8 cellular contexts compared by ENCODE assay signal in the genomic region with DNA sequence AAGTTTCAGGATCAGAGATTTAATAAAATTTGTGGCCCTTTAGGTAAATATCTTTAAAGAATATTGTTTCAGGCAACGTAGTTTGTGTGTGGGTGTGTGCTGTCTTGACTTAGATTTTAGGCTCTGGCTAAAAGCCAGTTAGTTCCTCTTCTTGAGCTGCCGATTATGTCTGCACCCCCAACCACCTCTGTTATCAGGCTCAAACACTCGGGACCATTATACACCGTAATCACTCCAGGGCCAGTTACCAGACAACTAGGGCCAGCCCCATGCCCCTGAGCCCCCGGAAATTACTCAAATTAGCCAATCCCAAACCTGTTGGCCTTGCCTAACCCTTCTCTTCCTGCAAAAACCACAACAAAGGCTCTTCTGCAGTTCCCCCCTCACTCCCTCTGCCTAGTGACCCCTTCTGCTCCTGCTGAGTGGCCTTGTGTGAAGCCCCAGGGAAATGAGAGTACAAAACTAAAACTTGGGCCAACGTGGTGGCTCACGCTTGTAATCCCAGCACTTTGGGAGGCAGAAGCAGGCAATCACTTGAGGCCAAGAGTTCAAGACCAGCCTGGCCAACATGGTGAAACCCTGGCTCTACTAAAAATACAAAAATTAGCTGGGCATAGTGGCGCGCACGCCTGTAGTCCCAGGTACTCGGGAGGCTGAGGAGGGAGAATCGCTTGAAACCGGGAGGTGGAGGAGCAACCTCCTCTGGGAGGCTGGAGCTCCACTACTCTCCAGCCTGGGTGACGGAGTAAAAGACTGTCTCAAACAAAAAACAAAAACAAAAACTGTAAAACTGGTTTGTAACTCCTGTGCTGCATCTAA. TPM values are rescaled to one million over a fixed set of nuclear protein-coding genes. Genes with fewer than 3 reads are reported as not detected.
DNase-seq lines count a peak whose midpoint lies in the region; ATAC-seq, FAIRE-seq and TF ChIP-seq lines count a peak whose summit lies in the region.

No MANE protein-coding gene starts in this region.

- H3K9me3 Mint-ChIP-seq in activated CD4-positive, alpha-beta T cell treated with anti-CD3 and anti-CD28 coated beads, Interleukin-2, amount 10 ng/mL, durations not matched to agents 7 days and 5 days = no peaks in the 10 kb centered on the region
- H3K9me3 Mint-ChIP-seq in naive thymus-derived CD8-positive, alpha-beta T cell = no peaks in the 10 kb centered on the region

- H3K4me3 Mint-ChIP-seq in activated CD4-positive, alpha-beta T cell treated with anti-CD3 and anti-CD28 coated beads, Interleukin-2, amount 10 ng/mL, durations not matched to agents 7 days and 5 days = peak overlapping the region; percentile 48
- H3K4me3 Mint-ChIP-seq in naive thymus-derived CD8-positive, alpha-beta T cell = peak overlapping the region; percentile 13 to 81 (median 62)

- peak; percentile 36 for ATAC-seq in HG03460 (IDR thresholded peaks at IDR 0.05; ENCODE audit: unreplicated experiment)
- ATAC-seq in naive thymus-derived CD8-positive, alpha-beta T cell = peak; percentile 4 to 14
- ATAC-seq in HG03045 (IDR thresholded peaks at IDR 0.05; ENCODE audit: unreplicated experiment) = no peak
- no peak for ATAC-seq in HG03565 (IDR thresholded peaks at IDR 0.05; ENCODE audit: unreplicated experiment)

- H3K27me3 Mint-ChIP-seq in activated CD4-positive, alpha-beta T cell treated with anti-CD3 and anti-CD28 coated beads, Interleukin-2, amount 10 ng/mL, durations not matched to agents 7 days and 5 days = no peaks in the 10 kb centered on the region
- H3K27me3 Mint-ChIP-seq in naive thymus-derived CD8-positive, alpha-beta T cell = no peaks in the 10 kb centered on the region

- DNase-seq in GM12892 (ENCODE audit: insufficient read length) = peak; percentile 44
- DNase-seq in activated CD4-positive, alpha-beta T cell treated with anti-CD3 and anti-CD28 coated beads, Interleukin-2, amount 10 ng/mL, durations not matched to agents 7 days and 5 days = peak; percentile 48
- DNase-seq in naive thymus-derived CD8-positive, alpha-beta T cell = peak in 8 of 10 donors; percentile 25 to 66 (median 51)
- no peak for DNase-seq in NCI-H748 (lab: John Stamatoyannopoulos, UW; ENCODE audit: unreplicated experiment)
- no peak for DNase-seq in NCI-H524 treated with DMSO at 0.1 percent for 48 hours (lab: John Stamatoyannopoulos, UW)

- peak overlapping the region; percentile 97 for H3K27ac Mint-ChIP-seq in activated CD4-positive, alpha-beta T cell treated with anti-CD3 and anti-CD28 coated beads, Interleukin-2, amount 10 ng/mL, durations not matched to agents 7 days and 5 days
- H3K27ac Mint-ChIP-seq in naive thymus-derived CD8-positive, alpha-beta T cell = peak overlapping the region; percentile 84 to 98 (median 92)

- peaks cover 45% of the 10 kb centered on the region for H3K4me1 Mint-ChIP-seq in activated CD4-positive, alpha-beta T cell treated with anti-CD3 and anti-CD28 coated beads, Interleukin-2, amount 10 ng/mL, durations not matched to agents 7 days and 5 days
- peaks cover 14 to 43% (median 34%) of the 10 kb centered on the region in 4 donors for H3K4me1 Mint-ChIP-seq in naive thymus-derived CD8-positive, alpha-beta T cell

- no peaks in the 10 kb centered on the region for H3K36me3 Mint-ChIP-seq in activated CD4-positive, alpha-beta T cell treated with anti-CD3 and anti-CD28 coated beads, Interleukin-2, amount 10 ng/mL, durations not matched to agents 7 days and 5 days (ENCODE audit: low read depth)
- no peaks in the 10 kb centered on the region for H3K36me3 Mint-ChIP-seq in naive thymus-derived CD8-positive, alpha-beta T cell

- peak; percentile 58 for FAIRE-seq in GM12892 (lab: Jason Lieb, UNC)

- CTCF ChIA-PET in activated CD4-positive, alpha-beta T cell treated with anti-CD3 and anti-CD28 coated beads, Interleukin-2, amount 10 ng/mL, durations not matched to agents 7 days and 5 days (lab: Charles Lee) = interaction anchor here (1.0 to 1.7 kb wide), 2 partner anchors 9 to 12 kb away, joined by 3 to 4 read pairs; partner anchors contain the start of gene HNRNPF

- POLR2A ChIA-PET in activated CD4-positive, alpha-beta T cell treated with anti-CD3 and anti-CD28 coated beads, Interleukin-2, amount 10 ng/mL, durations not matched to agents 7 days and 5 days (lab: Charles Lee) = no interaction called here
- POLR2A ChIA-PET in naive thymus-derived CD8-positive, alpha-beta T cell (lab: Charles Lee) = interaction anchor here (1.1 to 4.9 kb wide), 6 partner anchors 8 to 279 kb away, joined by 3 to 49 read pairs (median 25); partner anchors contain the start of genes HNRNPF and ZNF487

- no peak for TF ChIP-seq POLR2A in GM12892 (IDR thresholded peaks at IDR 0.05; ENCODE audit: low read depth, low read length)

RNA-seq across cellular contexts. Expression of gene HNRNPF, which starts 9.2 kb away (rescaled TPM):
- polyA plus RNA-seq in GM12892 (2012; ENCODE audit: missing spikeins) = 192 TPM
- 100 to 1,000 TPM; 464 to 481 TPM for total RNA-seq in activated CD4-positive, alpha-beta T cell treated with anti-CD3 and anti-CD28 coated beads, Interleukin-2, amount 10 ng/mL, durations not matched to agents 7 days and 5 days
- total RNA-seq in naive thymus-derived CD8-positive, alpha-beta T cell = 100 to 1,000 TPM; 155 to 168 TPM
- polyA plus RNA-seq in naive thymus-derived CD8-positive, alpha-beta T cell = 100 to 1,000 TPM; 160 to 202 (median 174) TPM

RNA-seq across cellular contexts. Expression of gene ZNF487, which starts 18.8 kb away (rescaled TPM):
- polyA plus RNA-seq in GM12892 (2012; ENCODE audit: missing spikeins) = 0.70 TPM
- total RNA-seq in activated CD4-positive, alpha-beta T cell treated with anti-CD3 and anti-CD28 coated beads, Interleukin-2, amount 10 ng/mL, durations not matched to agents 7 days and 5 days = 1 to 10 TPM; 3.8 to 5.6 TPM
- 1 to 10 TPM; 4.4 to 5.4 TPM for total RNA-seq in naive thymus-derived CD8-positive, alpha-beta T cell
- polyA plus RNA-seq in naive thymus-derived CD8-positive, alpha-beta T cell = 1 to 10 TPM; 4.0 to 6.0 (median 5.1) TPM

RNA-seq across cellular contexts. Expression of gene FXYD4, which starts 46.7 kb away (rescaled TPM):
- not detected for polyA plus RNA-seq in GM12892 (2012; ENCODE audit: missing spikeins)
- not detected for total RNA-seq in activated CD4-positive, alpha-beta T cell treated with anti-CD3 and anti-CD28 coated beads, Interleukin-2, amount 10 ng/mL, durations not matched to agents 7 days and 5 days
- not detected for total RNA-seq in naive thymus-derived CD8-positive, alpha-beta T cell
- polyA plus RNA-seq in naive thymus-derived CD8-positive, alpha-beta T cell = not detected

Comparison
In these comparisons a context has a peak if more than half of its experiments do, and no peak if none do; other contexts are left out.
1. DNase-seq: peak in GM12892 (single experiment), activated CD4-positive, alpha-beta T cell treated with anti-CD3 and anti-CD28 coated beads, Interleukin-2, amount 10 ng/mL, durations not matched to agents 7 days and 5 days (single experiment) and naive thymus-derived CD8-positive, alpha-beta T cell (8 of 10); none in NCI-H748 (single experiment) and NCI-H524 treated with DMSO at 0.1 percent for 48 hours (single experiment).
2. ATAC-seq: peak in HG03460 (single experiment) and naive thymus-derived CD8-positive, alpha-beta T cell (2 of 2); none in HG03045 (single experiment) and HG03565 (single experiment).